2 cellular contexts compared by ENCODE assay signal in genomic region chr16:4137438-4137837, GRCh38.
A peak's percentile ranks its signal among the peaks of the same experiment; 100 is the strongest.
TF ChIP-seq lines count a peak whose summit lies in the region.

No MANE protein-coding gene starts in this region.

TF ChIP-seq in HEK293, 187 proteins besides CTCF, POLR2A, EP300 and RAD21:
- TF ChIP-seq ZNF366 (tag by site-specific recombination; conservative IDR thresholded peaks at IDR 0.05) = peak; percentile 83
- TF ChIP-seq REPIN1 (tag by site-specific recombination; IDR thresholded peaks at IDR 0.05; ENCODE audit: low read depth) = no peak
- no peak for TF ChIP-seq ZNF335 (tag by site-specific recombination; conservative IDR thresholded peaks at IDR 0.05)
- TF ChIP-seq ZNF423 (tag by site-specific recombination; IDR thresholded peaks at IDR 0.05) = no peak
- TF ChIP-seq PRDM1 (tag by site-specific recombination; IDR thresholded peaks at IDR 0.05) = 0 out of 2 replicates have a peak, but pooled peaks have one; percentile 35

TF ChIP-seq in K562, 482 proteins besides CTCF, POLR2A, EP300 and RAD21:
- no peak for TF ChIP-seq KDM2B (CRISPR knock-in tag; IDR thresholded peaks at IDR 0.05)
- no peak for TF ChIP-seq MIER1 (IDR thresholded peaks at IDR 0.05; ENCODE audit: low read depth)
- TF ChIP-seq ZNF512 (tag; IDR thresholded peaks at IDR 0.05) = peak; percentile 84
- no peak for TF ChIP-seq LARP7 (IDR thresholded peaks at IDR 0.05)
- no peak for TF ChIP-seq PTTG1 (tag; IDR thresholded peaks at IDR 0.05; ENCODE audit: low read depth)
- no peak for TF ChIP-seq NCOA4 (IDR thresholded peaks at IDR 0.05; ENCODE audit: partially characterized antibody)
